ENCODE assay signal across 24 cellular contexts in genomic region chr6:96926425-96926824, GRCh38. TPM values are rescaled to one million over a fixed set of nuclear protein-coding genes. Genes with fewer than 3 reads are reported as not detected.
DNase-seq lines count a peak whose midpoint lies in the region; ATAC-seq and TF ChIP-seq lines count a peak whose summit lies in the region.
"Had no signal": no experiment of that assay in that cellular context is flagged by ENCODE, and none has a peak within 500 bp of the region (broad histone marks: within the 10 kb centered on the region; RNA-seq: fewer than 3 reads in every experiment).

No MANE protein-coding gene starts in this region.

- H3K9me3 Mint-ChIP-seq in brain: no peaks in the 10 kb centered on the region
- H3K9me3 Mint-ChIP-seq in natural killer cell treated with Interleukin-12 subunit alpha and Interleukin-12 subunit beta and Interleukin-15 and Interleukin-18, amount 100 ng/mL, for 72 hours: no peaks in the 10 kb centered on the region
- no peaks in the 10 kb centered on the region for H3K9me3 Mint-ChIP-seq in effector memory CD8-positive, alpha-beta T cell
- H3K9me3 Mint-ChIP-seq in stimulated activated naive B cell treated with anti-CD40 and anti-IgM and Interleukin-4, amounts not matched to agents 10 μg/mL and 1 μg/mL and 100 μg/mL, for 72 hours: no peaks in the 10 kb centered on the region

- ATAC-seq in natural killer cell treated with Interleukin-12 subunit alpha and Interleukin-12 subunit beta and Interleukin-15 and Interleukin-18, amount 100 ng/mL, for 72 hours: no peak
- ATAC-seq in HG03159 (IDR thresholded peaks at IDR 0.05; ENCODE audit: unreplicated experiment): no peak
- ATAC-seq in effector memory CD8-positive, alpha-beta T cell (replicated peaks): no peak
- no peak for ATAC-seq in stimulated activated naive B cell treated with anti-CD40 and anti-IgM and Interleukin-4, amounts not matched to agents 10 μg/mL and 1 μg/mL and 100 μg/mL, for 72 hours (replicated peaks)
- ATAC-seq: activated CD4-positive, CD25-positive, alpha-beta regulatory T cell treated with anti-CD3 and anti-CD28 coated beads, Interleukin-2, amount 50 U/mL, for 24 hours; activated CD8-positive, alpha-beta T cell treated with anti-CD3 and anti-CD28 coated beads, Interleukin-2, amount 10 ng/mL, durations not matched to agents 7 days and 5 days had no signal

- peak; percentile 70 for DNase-seq in NCI-H69 (lab: John Stamatoyannopoulos, UW)
- DNase-seq in natural killer cell treated with Interleukin-12 subunit alpha and Interleukin-12 subunit beta and Interleukin-15 and Interleukin-18, amount 100 ng/mL, for 72 hours (ENCODE audit: low spot score): no peak
- no peak for DNase-seq in effector memory CD8-positive, alpha-beta T cell
- DNase-seq in stimulated activated naive B cell treated with anti-CD40 and anti-IgM and Interleukin-4, amounts not matched to agents 10 μg/mL and 1 μg/mL and 100 μg/mL, for 72 hours: no peak
- no peak for DNase-seq in SIG-M5 treated with dmso at 0.1 percent for 504 hours (lab: John Stamatoyannopoulos, UW; ENCODE audit: unreplicated experiment)
- DNase-seq: activated CD8-positive, alpha-beta T cell treated with anti-CD3 and anti-CD28 coated beads, Interleukin-2, amount 10 ng/mL, durations not matched to agents 7 days and 5 days; activated naive CD4-positive, alpha-beta T cell; activated T-cell treated with anti-CD3 and anti-CD28 coated beads, Interleukin-2, amount 50 U/mL, for 1 hour; CD8-positive, alpha-beta memory T cell; GDM1; H7; NCI-H187; NCI-H2227 treated with DMSO at 0.1 percent for 48 hours; stimulated activated CD4-positive, alpha-beta T cell treated with anti-CD3 and anti-CD28 coated beads, Interleukin-2, amount 100 ng/mL, for 48 hours; stimulated activated naive CD4-positive, alpha-beta T cell; trophoblast cell had no signal

- H3K36me3 ChIP-seq in HEK293 (ENCODE audit: control insufficient read depth in 2 of 2, insufficient read depth in 1 of 2, low read length in 2 of 2): no peaks in the 10 kb centered on the region
- H3K36me3 ChIP-seq: ascending aorta, neutrophil had no signal

- peaks cover 5% of the 10 kb centered on the region; the same call in 1 of the 2 replicates for H3K4me1 ChIP-seq in HEK293 (ENCODE audit: control insufficient read depth, insufficient read depth, low read length)
- H3K4me1 ChIP-seq: ascending aorta had no signal

- POLR2A ChIA-PET in HEK293 (lab: Yijun Ruan, JAX): no interaction called here

- H3K4me3 Mint-ChIP-seq in brain: peak overlapping the region; percentile 91 to 96 (median 95)
- peak overlapping the region; percentile 93 for H3K4me3 Mint-ChIP-seq in natural killer cell treated with Interleukin-12 subunit alpha and Interleukin-12 subunit beta and Interleukin-15 and Interleukin-18, amount 100 ng/mL, for 72 hours
- H3K4me3 Mint-ChIP-seq in effector memory CD8-positive, alpha-beta T cell: no peak overlapping the region
- H3K4me3 Mint-ChIP-seq in stimulated activated naive B cell treated with anti-CD40 and anti-IgM and Interleukin-4, amounts not matched to agents 10 μg/mL and 1 μg/mL and 100 μg/mL, for 72 hours: no peak overlapping the region

- no peaks in the 10 kb centered on the region for H3K9me3 ChIP-seq in HEK293 (ENCODE audit: control insufficient read depth, insufficient read depth, low read depth, low read length)
- H3K9me3 ChIP-seq: ascending aorta, neutrophil had no signal

- peak overlapping the region in 1 of 5 experiments; percentile 10 for H3K27ac Mint-ChIP-seq in brain
- no peak overlapping the region for H3K27ac Mint-ChIP-seq in natural killer cell treated with Interleukin-12 subunit alpha and Interleukin-12 subunit beta and Interleukin-15 and Interleukin-18, amount 100 ng/mL, for 72 hours
- peak overlapping the region in 1 of 2 donors; percentile 17 for H3K27ac Mint-ChIP-seq in effector memory CD8-positive, alpha-beta T cell
- H3K27ac Mint-ChIP-seq in stimulated activated naive B cell treated with anti-CD40 and anti-IgM and Interleukin-4, amounts not matched to agents 10 μg/mL and 1 μg/mL and 100 μg/mL, for 72 hours: no peak overlapping the region
- H3K27ac Mint-ChIP-seq: activated CD8-positive, alpha-beta T cell treated with anti-CD3 and anti-CD28 coated beads, Interleukin-2, amount 10 ng/mL, durations not matched to agents 7 days and 5 days had no signal

- no peak overlapping the region for H3K27ac ChIP-seq in HEK293 (ENCODE audit: extremely low read depth, low read depth, low read length)
- H3K27ac ChIP-seq: ascending aorta, neutrophil had no signal

- H3K36me3 Mint-ChIP-seq in brain: no peaks in the 10 kb centered on the region
- H3K36me3 Mint-ChIP-seq in natural killer cell treated with Interleukin-12 subunit alpha and Interleukin-12 subunit beta and Interleukin-15 and Interleukin-18, amount 100 ng/mL, for 72 hours: no peaks in the 10 kb centered on the region
- H3K36me3 Mint-ChIP-seq in effector memory CD8-positive, alpha-beta T cell (ENCODE audit: insufficient read depth): peaks cover 16% of the 10 kb centered on the region
- no peaks in the 10 kb centered on the region for H3K36me3 Mint-ChIP-seq in stimulated activated naive B cell treated with anti-CD40 and anti-IgM and Interleukin-4, amounts not matched to agents 10 μg/mL and 1 μg/mL and 100 μg/mL, for 72 hours

- H3K27me3 Mint-ChIP-seq in brain: peaks cover 31% of the 10 kb centered on the region
- H3K27me3 Mint-ChIP-seq in natural killer cell treated with Interleukin-12 subunit alpha and Interleukin-12 subunit beta and Interleukin-15 and Interleukin-18, amount 100 ng/mL, for 72 hours: peaks cover 16 to 29% of the 10 kb centered on the region in 2 donors
- peaks cover 0 to 10% of the 10 kb centered on the region in 2 donors for H3K27me3 Mint-ChIP-seq in effector memory CD8-positive, alpha-beta T cell
- H3K27me3 Mint-ChIP-seq in stimulated activated naive B cell treated with anti-CD40 and anti-IgM and Interleukin-4, amounts not matched to agents 10 μg/mL and 1 μg/mL and 100 μg/mL, for 72 hours: peaks cover 3 to 11% of the 10 kb centered on the region in 2 donors

- H3K4me3 ChIP-seq in HEK293 (ENCODE audit: low read depth, low read length): no peak overlapping the region
- H3K4me3 ChIP-seq: ascending aorta, smooth muscle cell had no signal

- peaks cover 35% of the 10 kb centered on the region for H3K4me1 Mint-ChIP-seq in brain
- peaks cover 21 to 29% of the 10 kb centered on the region in 2 donors for H3K4me1 Mint-ChIP-seq in natural killer cell treated with Interleukin-12 subunit alpha and Interleukin-12 subunit beta and Interleukin-15 and Interleukin-18, amount 100 ng/mL, for 72 hours (ENCODE audit: low read depth in 2 of 2)
- H3K4me1 Mint-ChIP-seq in effector memory CD8-positive, alpha-beta T cell (ENCODE audit: low read depth in 2 of 2): peaks cover 18 to 24% of the 10 kb centered on the region in 2 donors
- H3K4me1 Mint-ChIP-seq in stimulated activated naive B cell treated with anti-CD40 and anti-IgM and Interleukin-4, amounts not matched to agents 10 μg/mL and 1 μg/mL and 100 μg/mL, for 72 hours: peaks cover 12 to 13% of the 10 kb centered on the region in 2 donors

- TF ChIP-seq CTCF in HEK293 (tag by site-specific recombination; IDR thresholded peaks at IDR 0.05): no peak
- no peak for TF ChIP-seq CTCF in brain (conservative IDR thresholded peaks at IDR 0.05)

- CTCF ChIA-PET in HEK293 (lab: Yijun Ruan, JAX): interaction anchor here (0.6 kb wide), 2 partner anchors 28 to 408 kb away, joined by 3 read pairs; no protein-coding TSS in a partner anchor

TF ChIP-seq in HEK293, 187 proteins besides CTCF, POLR2A, EP300 and RAD21:
- TF ChIP-seq BCL6B (tag by site-specific recombination; IDR thresholded peaks at IDR 0.05): no peak
- peak; percentile 71 for TF ChIP-seq ZNF18 (tag by site-specific recombination; IDR thresholded peaks at IDR 0.05)

RNA-seq across cellular contexts. Expression of gene KLHL32, which starts 1.9 kb away (rescaled TPM):
- polyA plus RNA-seq in brain (ENCODE audit: insufficient read depth, low read depth, low replicate concordance): 10.8 TPM
- not detected for total RNA-seq in natural killer cell treated with Interleukin-12 subunit alpha and Interleukin-12 subunit beta and Interleukin-15 and Interleukin-18, amount 100 ng/mL, for 72 hours
- total RNA-seq: ascending aorta, smooth muscle cell had no signal
- polyA plus RNA-seq: esophagus had no signal

RNA-seq across cellular contexts. Expression of gene NDUFAF4, which starts 28.7 kb away (rescaled TPM):
- 19.2 TPM for polyA plus RNA-seq in brain (ENCODE audit: insufficient read depth, low read depth, low replicate concordance)
- total RNA-seq in natural killer cell treated with Interleukin-12 subunit alpha and Interleukin-12 subunit beta and Interleukin-15 and Interleukin-18, amount 100 ng/mL, for 72 hours: 10 to 100 TPM; 39.0 to 67.7 TPM

Comparison
In these comparisons a context has a peak if more than half of its experiments do, and no peak if none do; other contexts are left out.
1. H3K4me3 Mint-ChIP-seq: peak in brain (5 of 5) and natural killer cell treated with Interleukin-12 subunit alpha and Interleukin-12 subunit beta and Interleukin-15 and Interleukin-18, amount 100 ng/mL, for 72 hours (single experiment); none in effector memory CD8-positive, alpha-beta T cell (0 of 2) and stimulated activated naive B cell treated with anti-CD40 and anti-IgM and Interleukin-4, amounts not matched to agents 10 μg/mL and 1 μg/mL and 100 μg/mL, for 72 hours (0 of 2).